Comparison of ENCODE assay signal across 7 cellular contexts in the genomic region with DNA sequence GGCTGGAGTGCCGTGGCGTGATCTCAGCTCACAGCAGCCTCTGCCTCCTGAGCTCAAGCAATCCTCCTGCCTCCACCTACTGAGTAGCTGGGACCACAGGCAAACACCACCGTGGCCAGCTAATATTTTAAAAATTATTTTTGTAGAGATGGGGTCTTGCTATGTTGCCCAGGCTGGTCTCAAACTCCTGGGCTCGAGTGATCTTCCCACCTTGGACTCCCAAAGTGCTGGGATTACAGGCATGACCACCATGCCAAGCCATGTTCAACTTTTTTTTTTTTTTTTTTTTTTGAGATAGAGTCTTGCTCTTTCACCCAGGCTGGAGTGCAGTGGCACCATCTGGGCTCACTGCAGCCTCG.
DNase-seq lines count a peak whose midpoint lies in the region; ATAC-seq, FAIRE-seq and TF ChIP-seq lines count a peak whose summit lies in the region.
"Not testable (repeated sequence)": the region's sequence is repeated elsewhere in the genome, so short reads cannot be mapped to it uniquely, and the experiment has no call there.

No MANE protein-coding gene starts in this region.

- TF ChIP-seq EP300 in K562 (IDR thresholded peaks at IDR 0.05; ENCODE audit: low read length): not testable (repeated sequence)

- not testable (repeated sequence) for TF ChIP-seq CTCF in K562 (IDR thresholded peaks at IDR 0.05 in 2 of 3, conservative IDR thresholded peaks at IDR 0.05 in 1 of 3; ENCODE audit: insufficient read depth in 2 of 3, low read depth in 1 of 3, low read length in 3 of 3); foreskin keratinocyte (conservative IDR thresholded peaks at IDR 0.05)

- not testable (repeated sequence) for H3K9me3 ChIP-seq in CD8-positive, alpha-beta memory T cell (ENCODE audit: low read length); K562 (replicated peaks; ENCODE audit: control insufficient read depth, insufficient read depth, low read depth, low read length)

- H2AFZ ChIP-seq in K562 (ENCODE audit: low read depth, low read length): peak overlapping the region; percentile 98

- ATAC-seq in activated CD8-positive, alpha-beta memory T cell treated with anti-CD3 and anti-CD28 coated beads, Interleukin-2, amount 10 ng/mL, durations not matched to agents 7 days and 5 days; K562; foreskin keratinocyte; stimulated activated effector memory CD8-positive, alpha-beta T cell treated with anti-CD3 and anti-CD28 coated beads, Interleukin-12 subunit alpha, Interleukin-12 subunit beta, amount 100 ng/mL, for 72 hours: not testable (repeated sequence)

- H4K20me1 ChIP-seq in K562 (replicated peaks; ENCODE audit: control insufficient read depth, insufficient read depth, low read length): not testable (repeated sequence)

- not testable (repeated sequence) for FAIRE-seq in K562 (lab: Jason Lieb, UNC)

- in situ Hi-C loops in K562 (cut with MboI): not testable (repeated sequence)

- H3K4me1 ChIP-seq in CD8-positive, alpha-beta memory T cell (ENCODE audit: insufficient read depth, low read length): peaks cover 58% of the 10 kb centered on the region
- H3K4me1 ChIP-seq in K562 (replicated peaks in 1 of 2; ENCODE audit: control insufficient read depth in 2 of 2, insufficient read depth in 2 of 2, low read length in 2 of 2) (peaks cover 49 to 51% of the 10 kb centered on the region in 2 experiments), foreskin keratinocyte (peaks cover 19% of the 10 kb centered on the region)

- H3K9me1 ChIP-seq in K562 (ENCODE audit: control insufficient read depth, insufficient read depth, low read length): not testable (repeated sequence)

- TF ChIP-seq RAD21 in K562 (CRISPR knock-in tag; conservative IDR thresholded peaks at IDR 0.05 in 1 of 2, IDR thresholded peaks at IDR 0.05 in 1 of 2): not testable (repeated sequence)

- H3K4me3 Mint-ChIP-seq in CD8-positive, alpha-beta memory T cell; activated CD8-positive, alpha-beta memory T cell treated with anti-CD3 and anti-CD28 coated beads, Interleukin-2, amount 10 ng/mL, durations not matched to agents 7 days and 5 days; activated naive CD4-positive, alpha-beta T cell treated with anti-CD3 and anti-CD28 coated beads for 36 hours: not testable (repeated sequence)
- peak overlapping the region; percentile 38 for H3K4me3 Mint-ChIP-seq in T-helper 2 cell treated with Interferon-gamma antibody and Interleukin-4, amounts not matched to agents 5 μg/mL and 100 μg/mL, for 36 hours
- H3K4me3 Mint-ChIP-seq in stimulated activated effector memory CD8-positive, alpha-beta T cell treated with anti-CD3 and anti-CD28 coated beads, Interleukin-12 subunit alpha, Interleukin-12 subunit beta, amount 100 ng/mL, for 72 hours: peak overlapping the region; percentile 41

- H3K36me3 ChIP-seq in CD8-positive, alpha-beta memory T cell (ENCODE audit: insufficient read depth, low read length): peaks cover 19% of the 10 kb centered on the region
- H3K36me3 ChIP-seq in K562 (ENCODE audit: control insufficient read depth, insufficient read depth, low read length): not testable (repeated sequence)

- H3K9me3 Mint-ChIP-seq in CD8-positive, alpha-beta memory T cell; T-helper 2 cell treated with Interferon-gamma antibody and Interleukin-4, amounts not matched to agents 5 μg/mL and 100 μg/mL, for 36 hours; activated CD8-positive, alpha-beta memory T cell treated with anti-CD3 and anti-CD28 coated beads, Interleukin-2, amount 10 ng/mL, durations not matched to agents 7 days and 5 days (ENCODE audit: low read depth); activated naive CD4-positive, alpha-beta T cell treated with anti-CD3 and anti-CD28 coated beads for 36 hours; stimulated activated effector memory CD8-positive, alpha-beta T cell treated with anti-CD3 and anti-CD28 coated beads, Interleukin-12 subunit alpha, Interleukin-12 subunit beta, amount 100 ng/mL, for 72 hours: not testable (repeated sequence)

- peak overlapping the region in 7 of 8 donors; percentile 11 to 92 (median 85) for H3K27ac Mint-ChIP-seq in CD8-positive, alpha-beta memory T cell
- H3K27ac Mint-ChIP-seq in T-helper 2 cell treated with Interferon-gamma antibody and Interleukin-4, amounts not matched to agents 5 μg/mL and 100 μg/mL, for 36 hours: peak overlapping the region; percentile 66
- H3K27ac Mint-ChIP-seq in activated CD8-positive, alpha-beta memory T cell treated with anti-CD3 and anti-CD28 coated beads, Interleukin-2, amount 10 ng/mL, durations not matched to agents 7 days and 5 days: peak overlapping the region; percentile 84
- peak overlapping the region; percentile 89 for H3K27ac Mint-ChIP-seq in activated naive CD4-positive, alpha-beta T cell treated with anti-CD3 and anti-CD28 coated beads for 36 hours
- H3K27ac Mint-ChIP-seq in stimulated activated effector memory CD8-positive, alpha-beta T cell treated with anti-CD3 and anti-CD28 coated beads, Interleukin-12 subunit alpha, Interleukin-12 subunit beta, amount 100 ng/mL, for 72 hours: peak overlapping the region; percentile 85

- intact Hi-C loops in activated naive CD4-positive, alpha-beta T cell treated with anti-CD3 and anti-CD28 coated beads for 36 hours (cut with micrococcal nuclease): loop anchor here (2.0 kb wide), 1 partner anchor 71 kb away; no protein-coding TSS in a partner anchor
- intact Hi-C loops in K562 (cut with micrococcal nuclease): loop anchor here (5.0 kb wide), 1 partner anchor 85 kb away; a partner anchor contains a TSS

- DNase-seq in CD8-positive, alpha-beta memory T cell; T-helper 2 cell treated with Interferon-gamma antibody and Interleukin-4, amounts not matched to agents 5 μg/mL and 100 μg/mL, for 36 hours (ENCODE audit: low spot score); activated CD8-positive, alpha-beta memory T cell treated with anti-CD3 and anti-CD28 coated beads, Interleukin-2, amount 10 ng/mL, durations not matched to agents 7 days and 5 days; K562 (ENCODE audit: extremely low read depth in 1 of 4, low spot score in 3 of 4); foreskin keratinocyte; stimulated activated effector memory CD8-positive, alpha-beta T cell treated with anti-CD3 and anti-CD28 coated beads, Interleukin-12 subunit alpha, Interleukin-12 subunit beta, amount 100 ng/mL, for 72 hours (ENCODE audit: low spot score in 2 of 2): not testable (repeated sequence)
- peak; percentile 0 for DNase-seq in activated naive CD4-positive, alpha-beta T cell treated with anti-CD3 and anti-CD28 coated beads for 36 hours

- not testable (repeated sequence) for H3K27me3 ChIP-seq in CD8-positive, alpha-beta memory T cell (ENCODE audit: insufficient read depth, low read length, poor library complexity, severe bottlenecking); K562 (ENCODE audit: control insufficient read depth in 2 of 2, insufficient read depth in 2 of 2, low read length in 2 of 2); foreskin keratinocyte

- peak overlapping the region; percentile 78 for H3K27ac ChIP-seq in CD8-positive, alpha-beta memory T cell (ENCODE audit: low read depth, low read length)
- H3K27ac ChIP-seq in K562 (ENCODE audit: extremely low read depth, low read depth, low read length) (peak overlapping the region; percentile 99), foreskin keratinocyte (peak overlapping the region; percentile 68)

- H3K36me3 Mint-ChIP-seq in CD8-positive, alpha-beta memory T cell: peaks cover 0 to 63% (median 8%) of the 10 kb centered on the region in 3 donors
- H3K36me3 Mint-ChIP-seq in T-helper 2 cell treated with Interferon-gamma antibody and Interleukin-4, amounts not matched to agents 5 μg/mL and 100 μg/mL, for 36 hours (ENCODE audit: low read depth): peaks cover 76% of the 10 kb centered on the region
- H3K36me3 Mint-ChIP-seq in activated CD8-positive, alpha-beta memory T cell treated with anti-CD3 and anti-CD28 coated beads, Interleukin-2, amount 10 ng/mL, durations not matched to agents 7 days and 5 days: peaks cover 78% of the 10 kb centered on the region
- H3K36me3 Mint-ChIP-seq in activated naive CD4-positive, alpha-beta T cell treated with anti-CD3 and anti-CD28 coated beads for 36 hours (ENCODE audit: low read depth): peaks cover 58% of the 10 kb centered on the region
- peaks cover 70% of the 10 kb centered on the region for H3K36me3 Mint-ChIP-seq in stimulated activated effector memory CD8-positive, alpha-beta T cell treated with anti-CD3 and anti-CD28 coated beads, Interleukin-12 subunit alpha, Interleukin-12 subunit beta, amount 100 ng/mL, for 72 hours

- whole genome bisulfite sequencing in K562 (ENCODE audit: insufficient coverage, low coverage, missing lambda C conversion rate): 46% methylated on average over 1 of the region's 5 CpGs

- H3K4me1 Mint-ChIP-seq in CD8-positive, alpha-beta memory T cell: peaks cover 53 to 74% (median 62%) of the 10 kb centered on the region in 3 donors
- H3K4me1 Mint-ChIP-seq in T-helper 2 cell treated with Interferon-gamma antibody and Interleukin-4, amounts not matched to agents 5 μg/mL and 100 μg/mL, for 36 hours (ENCODE audit: low read depth): peaks cover 52% of the 10 kb centered on the region
- peaks cover 84% of the 10 kb centered on the region for H3K4me1 Mint-ChIP-seq in activated CD8-positive, alpha-beta memory T cell treated with anti-CD3 and anti-CD28 coated beads, Interleukin-2, amount 10 ng/mL, durations not matched to agents 7 days and 5 days
- peaks cover 78% of the 10 kb centered on the region for H3K4me1 Mint-ChIP-seq in activated naive CD4-positive, alpha-beta T cell treated with anti-CD3 and anti-CD28 coated beads for 36 hours (ENCODE audit: low read depth)
- peaks cover 70% of the 10 kb centered on the region for H3K4me1 Mint-ChIP-seq in stimulated activated effector memory CD8-positive, alpha-beta T cell treated with anti-CD3 and anti-CD28 coated beads, Interleukin-12 subunit alpha, Interleukin-12 subunit beta, amount 100 ng/mL, for 72 hours

- H3K79me2 ChIP-seq in K562 (ENCODE audit: control insufficient read depth, insufficient read depth, low read length): not testable (repeated sequence)

- H3K4me2 ChIP-seq in K562 (ENCODE audit: insufficient read depth, low read length): peak overlapping the region; percentile 75; the same call in 1 of the 2 replicates

- CTCF ChIA-PET in CD8-positive, alpha-beta memory T cell (lab: Charles Lee); K562 (lab: Yijun Ruan, JAX; ENCODE audit: low intra/inter-chr PET ratio): not testable (repeated sequence)
- CTCF ChIA-PET in activated CD8-positive, alpha-beta memory T cell treated with anti-CD3 and anti-CD28 coated beads, Interleukin-2, amount 10 ng/mL, durations not matched to agents 7 days and 5 days (lab: Charles Lee): interaction anchor here (0.9 to 1.5 kb wide), 3 partner anchors 8 to 25 kb away, joined by 3 to 4 read pairs (median 4); no protein-coding TSS in a partner anchor
- CTCF ChIA-PET in activated naive CD4-positive, alpha-beta T cell treated with anti-CD3 and anti-CD28 coated beads for 36 hours (lab: Charles Lee): interaction anchor here (0.6 to 0.7 kb wide), 2 partner anchors 19 to 252 kb away, joined by 4 to 8 read pairs; no protein-coding TSS in a partner anchor

- not testable (repeated sequence) for BruUV-seq in K562 (replicated peaks; lab: Mats Ljungman, UMichigan)

- not testable (repeated sequence) for H3K4me3 ChIP-seq in CD8-positive, alpha-beta memory T cell (ENCODE audit: low read length); K562

- TF ChIP-seq POLR2A in K562 (conservative IDR thresholded peaks at IDR 0.05): not testable (repeated sequence)

- not testable (repeated sequence) for H3K27me3 Mint-ChIP-seq in CD8-positive, alpha-beta memory T cell; T-helper 2 cell treated with Interferon-gamma antibody and Interleukin-4, amounts not matched to agents 5 μg/mL and 100 μg/mL, for 36 hours (ENCODE audit: low read depth); activated CD8-positive, alpha-beta memory T cell treated with anti-CD3 and anti-CD28 coated beads, Interleukin-2, amount 10 ng/mL, durations not matched to agents 7 days and 5 days; activated naive CD4-positive, alpha-beta T cell treated with anti-CD3 and anti-CD28 coated beads for 36 hours (ENCODE audit: low read depth)

- peak overlapping the region; percentile 55 to 82; a peak in 3 of 4 replicates for H3K9ac ChIP-seq in K562 (ENCODE audit: insufficient read depth in 1 of 2, low read depth in 2 of 2, low read length in 2 of 2)

- POLR2A ChIA-PET in CD8-positive, alpha-beta memory T cell (lab: Charles Lee): not testable (repeated sequence)
- POLR2A ChIA-PET in K562 (lab: Yijun Ruan, JAX): interaction anchor here (0.6 to 2.0 kb wide), 8 partner anchors 8 to 464 kb away, joined by 3 to 8 read pairs (median 4); no protein-coding TSS in a partner anchor
